2 cellular contexts compared by ENCODE assay signal in genomic region chr13:99386911-99387788, GRCh38.
TF ChIP-seq lines count a peak whose summit lies in the region.

No MANE protein-coding gene starts in this region.

TF ChIP-seq in K562, 482 proteins besides CTCF, POLR2A, EP300 and RAD21 (continued from another document and continues in another):
- TF ChIP-seq, protein P1, sequence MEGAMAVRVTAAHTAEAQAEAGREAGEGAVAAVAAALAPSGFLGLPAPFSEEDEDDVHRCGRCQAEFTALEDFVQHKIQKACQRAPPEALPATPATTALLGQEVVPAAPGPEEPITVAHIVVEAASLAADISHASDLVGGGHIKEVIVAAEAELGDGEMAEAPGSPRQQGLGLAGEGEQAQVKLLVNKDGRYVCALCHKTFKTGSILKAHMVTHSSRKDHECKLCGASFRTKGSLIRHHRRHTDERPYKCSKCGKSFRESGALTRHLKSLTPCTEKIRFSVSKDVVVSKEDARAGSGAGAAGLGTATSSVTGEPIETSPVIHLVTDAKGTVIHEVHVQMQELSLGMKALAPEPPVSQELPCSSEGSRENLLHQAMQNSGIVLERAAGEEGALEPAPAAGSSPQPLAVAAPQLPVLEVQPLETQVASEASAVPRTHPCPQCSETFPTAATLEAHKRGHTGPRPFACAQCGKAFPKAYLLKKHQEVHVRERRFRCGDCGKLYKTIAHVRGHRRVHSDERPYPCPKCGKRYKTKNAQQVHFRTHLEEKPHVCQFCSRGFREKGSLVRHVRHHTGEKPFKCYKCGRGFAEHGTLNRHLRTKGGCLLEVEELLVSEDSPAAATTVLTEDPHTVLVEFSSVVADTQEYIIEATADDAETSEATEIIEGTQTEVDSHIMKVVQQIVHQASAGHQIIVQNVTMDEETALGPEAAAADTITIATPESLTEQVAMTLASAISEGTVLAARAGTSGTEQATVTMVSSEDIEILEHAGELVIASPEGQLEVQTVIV (CRISPR knock-in tag; IDR thresholded peaks at IDR 0.05; ENCODE audit: borderline replicate concordance), result no peak
- TF ChIP-seq PREB (CRISPR knock-in tag; IDR thresholded peaks at IDR 0.05) (no peak), ILK (tag; IDR thresholded peaks at IDR 0.05; ENCODE audit: borderline replicate concordance, low read depth) (no peak), YY1 (IDR thresholded peaks at IDR 0.05; ENCODE audit: borderline replicate concordance in 1 of 3, control insufficient read depth in 1 of 3, extremely low read depth in 1 of 3, insufficient read depth in 3 of 3, insufficient read length in 1 of 3, insufficient replicate concordance in 2 of 3, low read depth in 1 of 3, low read length in 2 of 3) (no peak), TFAM (CRISPR knock-in tag; conservative IDR thresholded peaks at IDR 0.05) (no peak), NFE2 (IDR thresholded peaks at IDR 0.05; ENCODE audit: low read depth) (no peak), TEAD4 (IDR thresholded peaks at IDR 0.05; ENCODE audit: low read length) (no peak), TEAD4 (CRISPR knock-in tag; IDR thresholded peaks at IDR 0.05; ENCODE audit: borderline replicate concordance) (no peak), SLC30A9 (CRISPR knock-in tag; IDR thresholded peaks at IDR 0.05) (no peak), FUS (optimal IDR thresholded peaks at IDR 0.05; ENCODE audit: low read depth, low read length) (no peak), ZNF764 (CRISPR knock-in tag; IDR thresholded peaks at IDR 0.05; ENCODE audit: low read depth) (no peak), ZNF589 (CRISPR knock-in tag; IDR thresholded peaks at IDR 0.05; ENCODE audit: low read depth) (no peak), FIP1L1 (IDR thresholded peaks at IDR 0.05; ENCODE audit: low read depth, low read length, poor library complexity, severe bottlenecking) (no peak), ESRRA (IDR thresholded peaks at IDR 0.05; ENCODE audit: borderline replicate concordance, low read depth) (no peak), ZNF384 (IDR thresholded peaks at IDR 0.05; ENCODE audit: low read depth, low read length) (0 out of 2 replicates have a peak, but pooled peaks have one; percentile 17), MYC (IDR thresholded peaks at IDR 0.05; ENCODE audit: low read depth, low read length) (peak; percentile 47; the same call in 1 of the 2 replicates), MYC (CRISPR knock-in tag; IDR thresholded peaks at IDR 0.05; ENCODE audit: borderline replicate concordance, low read depth) (no peak)
- TF ChIP-seq, protein P2, sequence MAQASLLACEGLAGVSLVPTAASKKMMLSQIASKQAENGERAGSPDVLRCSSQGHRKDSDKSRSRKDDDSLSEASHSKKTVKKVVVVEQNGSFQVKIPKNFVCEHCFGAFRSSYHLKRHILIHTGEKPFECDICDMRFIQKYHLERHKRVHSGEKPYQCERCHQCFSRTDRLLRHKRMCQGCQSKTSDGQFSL (CRISPR knock-in tag; IDR thresholded peaks at IDR 0.05), result peak; percentile 81
- TF ChIP-seq, protein P2 (tag; IDR thresholded peaks at IDR 0.05), result no peak
- TF ChIP-seq, protein P3, sequence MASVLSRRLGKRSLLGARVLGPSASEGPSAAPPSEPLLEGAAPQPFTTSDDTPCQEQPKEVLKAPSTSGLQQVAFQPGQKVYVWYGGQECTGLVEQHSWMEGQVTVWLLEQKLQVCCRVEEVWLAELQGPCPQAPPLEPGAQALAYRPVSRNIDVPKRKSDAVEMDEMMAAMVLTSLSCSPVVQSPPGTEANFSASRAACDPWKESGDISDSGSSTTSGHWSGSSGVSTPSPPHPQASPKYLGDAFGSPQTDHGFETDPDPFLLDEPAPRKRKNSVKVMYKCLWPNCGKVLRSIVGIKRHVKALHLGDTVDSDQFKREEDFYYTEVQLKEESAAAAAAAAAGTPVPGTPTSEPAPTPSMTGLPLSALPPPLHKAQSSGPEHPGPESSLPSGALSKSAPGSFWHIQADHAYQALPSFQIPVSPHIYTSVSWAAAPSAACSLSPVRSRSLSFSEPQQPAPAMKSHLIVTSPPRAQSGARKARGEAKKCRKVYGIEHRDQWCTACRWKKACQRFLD (CRISPR knock-in tag; IDR thresholded peaks at IDR 0.05), result no peak

TF ChIP-seq in HepG2, 621 proteins besides CTCF, POLR2A, EP300 and RAD21 (continued from another document):
- TF ChIP-seq XRCC5 (optimal IDR thresholded peaks at IDR 0.05; ENCODE audit: low read length), result peak; percentile 37
- TF ChIP-seq SMC3 (IDR thresholded peaks at IDR 0.05; ENCODE audit: low read length), result 0 out of 2 replicates have a peak, but pooled peaks have one; percentile 13
- peak; percentile 66 for TF ChIP-seq STAG1 (CRISPR knock-in tag; IDR thresholded peaks at IDR 0.05)
- no peak for TF ChIP-seq KDM1A (CRISPR knock-in tag; IDR thresholded peaks at IDR 0.05)
TF ChIP-seq in HepG2: peak in this region for 4.
